Comparison of ENCODE assay signal across 8 cellular contexts in genomic region chr11:107858217-107859070, GRCh38. TPM values are rescaled to one million over a fixed set of nuclear protein-coding genes. Genes with fewer than 3 reads are reported as not detected.
A peak's percentile ranks its signal among the peaks of the same experiment; 100 is the strongest.
DNase-seq lines count a peak whose midpoint lies in the region; ATAC-seq and TF ChIP-seq lines count a peak whose summit lies in the region.

Gene SLC35F2, minus strand, starts transcription at chr11:107858787. Its CDS starts 20 bp downstream, at chr11:107858767.

- peak; percentile 73 for ATAC-seq in CD4-positive, alpha-beta T cell (ENCODE audit: poor library complexity)
- peak; percentile 88 for ATAC-seq in GM19372 (IDR thresholded peaks at IDR 0.05; ENCODE audit: low read depth, unreplicated experiment)
- ATAC-seq in HG03469 (IDR thresholded peaks at IDR 0.05; ENCODE audit: unreplicated experiment): peak; percentile 93
- peak; percentile 92 for ATAC-seq in activated CD8-positive, alpha-beta T cell treated with anti-CD3 and anti-CD28 coated beads for 36 hours
- ATAC-seq in mucosa of descending colon: peak; percentile 90

- H3K27me3 Mint-ChIP-seq in CD4-positive, alpha-beta T cell: no peaks in the 10 kb centered on the region
- peaks cover 2% of the 10 kb centered on the region for H3K27me3 Mint-ChIP-seq in activated CD8-positive, alpha-beta T cell treated with anti-CD3 and anti-CD28 coated beads for 36 hours
- H3K27me3 Mint-ChIP-seq in endothelial cell (ENCODE audit: unreplicated experiment): peaks cover 3% of the 10 kb centered on the region

- H3K4me1 ChIP-seq in mucosa of descending colon (ENCODE audit: low read depth): no peaks in the 10 kb centered on the region

- H3K9me3 Mint-ChIP-seq in CD4-positive, alpha-beta T cell: no peaks in the 10 kb centered on the region
- H3K9me3 Mint-ChIP-seq in activated CD8-positive, alpha-beta T cell treated with anti-CD3 and anti-CD28 coated beads for 36 hours: no peaks in the 10 kb centered on the region
- no peaks in the 10 kb centered on the region for H3K9me3 Mint-ChIP-seq in endothelial cell (ENCODE audit: unreplicated experiment)

- CTCF ChIA-PET in CD4-positive, alpha-beta T cell (lab: Charles Lee): no interaction called here
- CTCF ChIA-PET in activated CD8-positive, alpha-beta T cell treated with anti-CD3 and anti-CD28 coated beads for 36 hours (lab: Charles Lee): no interaction called here

- peak within 1 kb of the TSS; percentile 61 for H3K4me3 ChIP-seq in mucosa of descending colon

- no peak for TF ChIP-seq CTCF in CD4-positive, alpha-beta T cell (IDR thresholded peaks at IDR 0.05)
- no peak for TF ChIP-seq CTCF in activated CD8-positive, alpha-beta T cell treated with anti-CD3 and anti-CD28 coated beads for 36 hours (IDR thresholded peaks at IDR 0.05)
- TF ChIP-seq CTCF in endothelial cell (IDR thresholded peaks at IDR 0.05; ENCODE audit: unreplicated experiment): no peak
- no peak for TF ChIP-seq CTCF in mucosa of descending colon (IDR thresholded peaks at IDR 0.05)

- H3K36me3 ChIP-seq in mucosa of descending colon (ENCODE audit: low read depth): no peaks in the 10 kb centered on the region

- H3K4me1 Mint-ChIP-seq in CD4-positive, alpha-beta T cell (ENCODE audit: low read depth): peaks cover 28% of the 10 kb centered on the region
- peaks cover 28% of the 10 kb centered on the region for H3K4me1 Mint-ChIP-seq in activated CD8-positive, alpha-beta T cell treated with anti-CD3 and anti-CD28 coated beads for 36 hours (ENCODE audit: low read depth)
- peaks cover 11% of the 10 kb centered on the region for H3K4me1 Mint-ChIP-seq in endothelial cell (ENCODE audit: unreplicated experiment)

- no peaks in the 10 kb centered on the region for H3K27me3 ChIP-seq in CD4-positive, alpha-beta T cell (ENCODE audit: control insufficient read depth, insufficient read depth, low read length)

- intact Hi-C loops in CD4-positive, alpha-beta T cell (cut with DNase I, micrococcal nuclease): loop anchor here in 1 of 2 experiments (10.0 kb wide), 2 partner anchors 156 to 1774 kb away; no protein-coding TSS in a partner anchor
- intact Hi-C loops in activated CD8-positive, alpha-beta T cell treated with anti-CD3 and anti-CD28 coated beads for 36 hours (cut with micrococcal nuclease): no loop called here
- intact Hi-C loops in mucosa of descending colon (cut with DNase I, micrococcal nuclease): no loop called here

- H3K27ac ChIP-seq in CD4-positive, alpha-beta T cell (ENCODE audit: low read depth, low read length): no peak within 1 kb of the TSS

- H3K36me3 Mint-ChIP-seq in CD4-positive, alpha-beta T cell (ENCODE audit: low read depth): no peaks in the 10 kb centered on the region
- peaks cover 24% of the 10 kb centered on the region for H3K36me3 Mint-ChIP-seq in activated CD8-positive, alpha-beta T cell treated with anti-CD3 and anti-CD28 coated beads for 36 hours (ENCODE audit: low read depth)
- no peaks in the 10 kb centered on the region for H3K36me3 Mint-ChIP-seq in endothelial cell (ENCODE audit: low read depth, unreplicated experiment)

- peak within 1 kb of the TSS; percentile 85 for H3K27ac Mint-ChIP-seq in CD4-positive, alpha-beta T cell
- peak within 1 kb of the TSS; percentile 92 for H3K27ac Mint-ChIP-seq in activated CD8-positive, alpha-beta T cell treated with anti-CD3 and anti-CD28 coated beads for 36 hours
- peak within 1 kb of the TSS; percentile 17 for H3K27ac Mint-ChIP-seq in endothelial cell (ENCODE audit: unreplicated experiment)

- no peaks in the 10 kb centered on the region for H3K9me3 ChIP-seq in CD4-positive, alpha-beta T cell (ENCODE audit: control insufficient read depth, low read length)
- H3K9me3 ChIP-seq in mucosa of descending colon: no peaks in the 10 kb centered on the region

- peak within 1 kb of the TSS; percentile 100 for H3K4me3 Mint-ChIP-seq in CD4-positive, alpha-beta T cell
- peak within 1 kb of the TSS; percentile 98 for H3K4me3 Mint-ChIP-seq in activated CD8-positive, alpha-beta T cell treated with anti-CD3 and anti-CD28 coated beads for 36 hours
- H3K4me3 Mint-ChIP-seq in endothelial cell (ENCODE audit: unreplicated experiment): peak within 1 kb of the TSS; percentile 93

- POLR2A ChIA-PET in CD4-positive, alpha-beta T cell (lab: Charles Lee): interaction anchor here (0.6 to 1.4 kb wide), 3 partner anchors 18 to 150 kb away, joined by 3 read pairs; partner anchors contain the start of gene CUL5
- POLR2A ChIA-PET in activated CD8-positive, alpha-beta T cell treated with anti-CD3 and anti-CD28 coated beads for 36 hours (lab: Charles Lee): interaction anchor here (0.7 to 1.5 kb wide), 5 partner anchors 10 to 152 kb away, joined by 3 to 6 read pairs (median 4); no protein-coding TSS in a partner anchor

- peak; percentile 15 to 66 (median 47) for DNase-seq in CD4-positive, alpha-beta T cell
- peak; percentile 90 for DNase-seq in NCI-H82 (lab: John Stamatoyannopoulos, UW)
- peak; percentile 83 for DNase-seq in activated CD8-positive, alpha-beta T cell treated with anti-CD3 and anti-CD28 coated beads for 36 hours
- DNase-seq in endothelial cell (ENCODE audit: low spot score): peak; percentile 61
- DNase-seq in mucosa of descending colon: peak; percentile 78 to 86 (median 85)
- peak; percentile 65 for DNase-seq in stimulated activated CD8-positive, alpha-beta memory T cell treated with anti-CD3 and anti-CD28 coated beads, Interleukin-4, amount 100 ng/mL, for 24 hours (ENCODE audit: low read depth)

RNA-seq across cellular contexts. Expression of gene SLC35F2, which starts in this region (rescaled TPM):
- total RNA-seq in CD4-positive, alpha-beta T cell: 1 to 10 TPM; 2.8 to 3.0 TPM
- total RNA-seq in activated CD8-positive, alpha-beta T cell treated with anti-CD3 and anti-CD28 coated beads for 36 hours: 10 to 100 TPM; 26.8 to 28.1 TPM
- 9.3 TPM for total RNA-seq in endothelial cell (ENCODE audit: unreplicated experiment)
- total RNA-seq in mucosa of descending colon: 10 to 100 TPM; 13.2 to 32.7 (median 31.6) TPM

Comparison
In these comparisons a context has a peak if more than half of its experiments do, and no peak if none do; other contexts are left out.
1. H3K27ac Mint-ChIP-seq: peak in every context shown above with its lines; median percentile 92 in activated CD8-positive, alpha-beta T cell treated with anti-CD3 and anti-CD28 coated beads for 36 hours; 85 in CD4-positive, alpha-beta T cell; 17 in endothelial cell.